In genomic region chr16:23398987-23399805, GRCh38 we compare ENCODE assay signal across 16 cellular contexts. TPM values are rescaled to one million over a fixed set of nuclear protein-coding genes. Genes with fewer than 3 reads are reported as not detected.
DNase-seq lines count a peak whose midpoint lies in the region; ATAC-seq, FAIRE-seq and TF ChIP-seq lines count a peak whose summit lies in the region.
"Had no signal": no experiment of that assay in that cellular context is flagged by ENCODE, and none has a peak within 500 bp of the region (broad histone marks: within the 10 kb centered on the region; RNA-seq: fewer than 3 reads in every experiment).

No MANE protein-coding gene starts in this region.

- no peak for FAIRE-seq in HTR-8/SVneo (lab: Jason Lieb, UNC)
- FAIRE-seq: K562, pancreas had no signal

- TF ChIP-seq CTCF in GM23338 (conservative IDR thresholded peaks at IDR 0.05; ENCODE audit: low read depth in 2 of 2) (peak; percentile 44 to 47), brain (conservative IDR thresholded peaks at IDR 0.05) (peak in 1 of 2 experiments; percentile 31)

- H3K4me1 Mint-ChIP-seq in GM23338 (peaks cover 31% of the 10 kb centered on the region), brain (peaks cover 52% of the 10 kb centered on the region)
- H3K4me1 Mint-ChIP-seq: stimulated activated naive B cell treated with anti-CD40 and anti-IgM and Interleukin-4, amounts not matched to agents 10 μg/mL and 1 μg/mL and 100 μg/mL, for 72 hours had no signal

- H3F3A ChIP-seq in GM23338 (replicated peaks; ENCODE audit: low read depth), result peaks cover 7% of the 10 kb centered on the region; the same call in 1 of the 2 replicates

- H3K27me3 Mint-ChIP-seq in GM23338 (ENCODE audit: insufficient read depth, low read depth, poor library complexity), result peaks cover 2% of the 10 kb centered on the region
- no peaks in the 10 kb centered on the region for H3K27me3 Mint-ChIP-seq in brain
- H3K27me3 Mint-ChIP-seq: activated CD4-positive, alpha-beta memory T cell treated with anti-CD3 and anti-CD28 coated beads for 36 hours; stimulated activated naive B cell treated with anti-CD40 and anti-IgM and Interleukin-4, amounts not matched to agents 10 μg/mL and 1 μg/mL and 100 μg/mL, for 72 hours had no signal

- peak; percentile 91 for ATAC-seq in GM23338
- ATAC-seq in GM19395 (IDR thresholded peaks at IDR 0.05; ENCODE audit: unreplicated experiment), result no peak
- no peak for ATAC-seq in HG03039 (IDR thresholded peaks at IDR 0.05; ENCODE audit: unreplicated experiment)
- ATAC-seq: K562; stimulated activated naive B cell treated with anti-CD40 and anti-IgM and Interleukin-4, amounts not matched to agents 10 μg/mL and 1 μg/mL and 100 μg/mL, for 72 hours had no signal

- no peaks in the 10 kb centered on the region for H3K9me2 ChIP-seq in GM23338 (ENCODE audit: insufficient read depth)

- no CpG with 5 or more reads among the region's 17 CpGs for WGBS in iPS DF 6.9 (ENCODE audit: insufficient coverage, insufficient read length)

- H3K36me3 ChIP-seq in GM23338 (ENCODE audit: insufficient read depth) (peaks cover 3% of the 10 kb centered on the region; the same call in 1 of the 2 replicates), iPS DF 6.9 (ENCODE audit: control insufficient read depth, insufficient read depth, low read length) (0 out of 2 replicates have a peak, but pooled peaks cover 2% of the 10 kb centered on the region)

- H3K4me1 ChIP-seq in GM23338 (ENCODE audit: insufficient read depth), result peaks cover 33% of the 10 kb centered on the region
- peaks cover 11% of the 10 kb centered on the region for H3K4me1 ChIP-seq in iPS DF 6.9 (ENCODE audit: control insufficient read depth, insufficient read depth, low read length)

- peak overlapping the region; percentile 52 for H3K4me3 Mint-ChIP-seq in GM23338
- peak overlapping the region; percentile 5 to 38 (median 13) for H3K4me3 Mint-ChIP-seq in brain
- H3K4me3 Mint-ChIP-seq: activated CD4-positive, alpha-beta memory T cell treated with anti-CD3 and anti-CD28 coated beads for 36 hours; stimulated activated naive B cell treated with anti-CD40 and anti-IgM and Interleukin-4, amounts not matched to agents 10 μg/mL and 1 μg/mL and 100 μg/mL, for 72 hours had no signal

- no peaks in the 10 kb centered on the region for H3K79me2 ChIP-seq in GM23338 (replicated peaks; ENCODE audit: insufficient read depth)

- H3K4me3 ChIP-seq in GM23338 (peak overlapping the region; percentile 35; the same call in 1 of the 2 replicates), iPS DF 6.9 (ENCODE audit: low read length) (no peak overlapping the region)
- H3K4me3 ChIP-seq: K562, pancreas had no signal

- H3K4me2 ChIP-seq in GM23338, result peak overlapping the region; percentile 69

- DNase-seq in GM23338 (ENCODE audit: low spot score) (peak; percentile 93), iPS DF 6.9 (ENCODE audit: low read depth, low spot score) (peak; percentile 64), pons (ENCODE audit: low spot score) (peak; percentile 7), HTR-8/SVneo (ENCODE audit: insufficient read length, low spot score) (no peak)
- no peak for DNase-seq in stimulated activated CD4-positive, alpha-beta T cell treated with anti-CD3 and anti-CD28 coated beads, Interleukin-4, amount 100 ng/mL, for 1 hour
- DNase-seq: activated CD4-positive, alpha-beta memory T cell treated with anti-CD3 and anti-CD28 coated beads for 36 hours; NCI-H1436; NCI-H526 treated with DMSO at 0.1 percent for 48 hours; stimulated activated naive B cell treated with anti-CD40 and anti-IgM and Interleukin-4, amounts not matched to agents 10 μg/mL and 1 μg/mL and 100 μg/mL, for 72 hours; T-helper 9 cell had no signal

- no peaks in the 10 kb centered on the region for H3K27me3 ChIP-seq in GM23338 (ENCODE audit: insufficient read depth)
- no peaks in the 10 kb centered on the region for H3K27me3 ChIP-seq in iPS DF 6.9 (ENCODE audit: control insufficient read depth, insufficient read depth, low read length)
- H3K27me3 ChIP-seq: pancreas had no signal

- H3K36me3 Mint-ChIP-seq in GM23338 (ENCODE audit: low read depth) (peaks cover 36% of the 10 kb centered on the region), brain (peaks cover 76% of the 10 kb centered on the region)

- H3K9me3 Mint-ChIP-seq in GM23338, result no peaks in the 10 kb centered on the region
- no peaks in the 10 kb centered on the region for H3K9me3 Mint-ChIP-seq in brain
- H3K9me3 Mint-ChIP-seq: activated CD4-positive, alpha-beta memory T cell treated with anti-CD3 and anti-CD28 coated beads for 36 hours; activated T-helper 2 cell treated with anti-CD3 and anti-CD28 coated beads, Interferon-gamma antibody, Interleukin-2, Interleukin-4, amounts not matched to agents 10 μg/mL and 5 μg/mL and 100 μg/mL, durations not matched to agents 14 hours and 24 hours and 36 hours; stimulated activated naive B cell treated with anti-CD40 and anti-IgM and Interleukin-4, amounts not matched to agents 10 μg/mL and 1 μg/mL and 100 μg/mL, for 72 hours had no signal

- H3K9me3 ChIP-seq in iPS DF 6.9 (ENCODE audit: control insufficient read depth, insufficient read depth, low read length), result no peaks in the 10 kb centered on the region
- H3K9me3 ChIP-seq: pancreas had no signal

- H4K20me1 ChIP-seq in GM23338 (replicated peaks; ENCODE audit: insufficient read depth), result no peaks in the 10 kb centered on the region

- H2AFZ ChIP-seq in GM23338, result no peak overlapping the region

- peak overlapping the region; percentile 48 for H3K27ac Mint-ChIP-seq in GM23338
- H3K27ac Mint-ChIP-seq in brain, result peak overlapping the region; percentile 77 to 98 (median 89)
- H3K27ac Mint-ChIP-seq: activated CD4-positive, alpha-beta memory T cell treated with anti-CD3 and anti-CD28 coated beads for 36 hours; activated T-helper 2 cell treated with anti-CD3 and anti-CD28 coated beads, Interferon-gamma antibody, Interleukin-2, Interleukin-4, amounts not matched to agents 10 μg/mL and 5 μg/mL and 100 μg/mL, durations not matched to agents 14 hours and 24 hours and 36 hours; stimulated activated naive B cell treated with anti-CD40 and anti-IgM and Interleukin-4, amounts not matched to agents 10 μg/mL and 1 μg/mL and 100 μg/mL, for 72 hours had no signal

- H3K27ac ChIP-seq in GM23338 (ENCODE audit: low read depth) (peak overlapping the region; percentile 63; the same call in 1 of the 2 replicates), iPS DF 6.9 (ENCODE audit: low read length) (no peak overlapping the region)

TF ChIP-seq in GM23338, 12 proteins besides CTCF, POLR2A, EP300 and RAD21 (continues in another document):
- 0 out of 2 replicates have a peak, but pooled peaks have one; percentile 21 for TF ChIP-seq CREB1 (CRISPR knock-in tag; IDR thresholded peaks at IDR 0.05; ENCODE audit: low read depth)
- TF ChIP-seq POLR2AphosphoS5 (IDR thresholded peaks at IDR 0.05; ENCODE audit: low read depth), result no peak
- no peak for TF ChIP-seq ZNF331 (CRISPR knock-in tag; IDR thresholded peaks at IDR 0.05; ENCODE audit: low read depth)
- no peak for TF ChIP-seq JUNB (IDR thresholded peaks at IDR 0.05; ENCODE audit: unreplicated experiment)
- no peak for TF ChIP-seq EZH2 (IDR thresholded peaks at IDR 0.05; ENCODE audit: low read depth, unreplicated experiment)
- TF ChIP-seq ETS1 (IDR thresholded peaks at IDR 0.05), result no peak
- no peak for TF ChIP-seq STAT1 (IDR thresholded peaks at IDR 0.05; ENCODE audit: unreplicated experiment)
- TF ChIP-seq REST (IDR thresholded peaks at IDR 0.05; ENCODE audit: unreplicated experiment), result no peak
- no peak for TF ChIP-seq ZNF114 (CRISPR knock-in tag; IDR thresholded peaks at IDR 0.05)

RNA-seq across cellular contexts. Expression of gene COG7, which starts 53.8 kb away (rescaled TPM):
- 19.6 and 20.0 TPM in 2 replicates for total RNA-seq in GM23338 (2014; rRNA removed; shearing (Covaris generic))
- polyA plus RNA-seq in GM23338 (2016; fragmentation: Nextera tagmentation; extraction: Ambion mirVana) (9.2 and 10.3 TPM in 2 replicates), brain (ENCODE audit: insufficient read depth, low read depth, low replicate concordance) (22.2 TPM)

Comparison
In these comparisons a context has a peak if more than half of its experiments do, and no peak if none do; other contexts are left out.
1. DNase-seq: peak in GM23338 (single experiment), iPS DF 6.9 (single experiment) and pons (single experiment); none in stimulated activated CD4-positive, alpha-beta T cell treated with anti-CD3 and anti-CD28 coated beads, Interleukin-4, amount 100 ng/mL, for 1 hour (single experiment) and HTR-8/SVneo (single experiment).